ENCODE assay signal across 7 cellular contexts in genomic region chr3:32414527-32415202, GRCh38. TPM values are rescaled to one million over a fixed set of nuclear protein-coding genes. Genes with fewer than 3 reads are reported as not detected.
DNase-seq lines count a peak whose midpoint lies in the region; ATAC-seq and TF ChIP-seq lines count a peak whose summit lies in the region.

No MANE protein-coding gene starts in this region.

- H3K36me3 Mint-ChIP-seq in IgD-negative memory B cell = peaks cover 6% of the 10 kb centered on the region
- peaks cover 41% of the 10 kb centered on the region for H3K36me3 Mint-ChIP-seq in dendritic cell treated with granulocyte-macrophage colony-stimulating factor and Interleukin-4, amounts not matched to agents 40 ng/mL and 50 ng/mL, for 4 days (ENCODE audit: low read depth)

- intact Hi-C loops in dendritic cell treated with granulocyte-macrophage colony-stimulating factor and Interleukin-4, amounts not matched to agents 40 ng/mL and 50 ng/mL, for 4 days (cut with micrococcal nuclease) = no loop called here

- in situ Hi-C loops in GM13976 (cut with MboI; ENCODE audit: low sequenced_read_pairs, unreplicated experiment) = no loop called here

- DNase-seq in GM13976 (ENCODE audit: low spot score) (no peak), SJCRH30 (no peak), HuH-7 (ENCODE audit: low spot score) (no peak)

- no peaks in the 10 kb centered on the region for H3K27me3 ChIP-seq in skeletal muscle satellite cell (ENCODE audit: control insufficient read depth, insufficient read depth, low read length)
- no peaks in the 10 kb centered on the region for H3K27me3 ChIP-seq in SJCRH30

- peak overlapping the region; percentile 65 to 92 (median 86) for H3K27ac Mint-ChIP-seq in IgD-negative memory B cell
- H3K27ac Mint-ChIP-seq in dendritic cell treated with granulocyte-macrophage colony-stimulating factor and Interleukin-4, amounts not matched to agents 40 ng/mL and 50 ng/mL, for 4 days = peak overlapping the region; percentile 65

- H3K4me3 ChIP-seq in skeletal muscle satellite cell (ENCODE audit: low read length) = no peak overlapping the region
- no peak overlapping the region for H3K4me3 ChIP-seq in SJCRH30

- H3K9me3 ChIP-seq in skeletal muscle satellite cell (replicated peaks; ENCODE audit: low read length) (no peaks in the 10 kb centered on the region), SJCRH30 (replicated peaks) (no peaks in the 10 kb centered on the region)

- no peak for TF ChIP-seq CTCF in GM13976 (IDR thresholded peaks at IDR 0.05; ENCODE audit: borderline replicate concordance, control extremely low read depth, extremely low read depth, insufficient read depth, missing control alignments)

- H3K9me3 Mint-ChIP-seq in IgD-negative memory B cell = no peaks in the 10 kb centered on the region
- no peaks in the 10 kb centered on the region for H3K9me3 Mint-ChIP-seq in dendritic cell treated with granulocyte-macrophage colony-stimulating factor and Interleukin-4, amounts not matched to agents 40 ng/mL and 50 ng/mL, for 4 days

- no peak overlapping the region for H3K9ac ChIP-seq in skeletal muscle satellite cell (ENCODE audit: low read depth, low read length)

- H3K36me3 ChIP-seq in skeletal muscle satellite cell (ENCODE audit: insufficient read depth, low read length) (no peaks in the 10 kb centered on the region), SJCRH30 (no peaks in the 10 kb centered on the region)

- peak; percentile 93 for ATAC-seq in GM21390 (IDR thresholded peaks at IDR 0.05; ENCODE audit: unreplicated experiment)

- H3K4me2 ChIP-seq in skeletal muscle satellite cell (ENCODE audit: low read length) = peak overlapping the region; percentile 46

- H3K4me1 ChIP-seq in skeletal muscle satellite cell (ENCODE audit: control insufficient read depth, insufficient read depth, low read length) (peaks cover 10% of the 10 kb centered on the region), SJCRH30 (peaks cover 28% of the 10 kb centered on the region)

- H3K4me1 Mint-ChIP-seq in IgD-negative memory B cell = peaks cover 43 to 60% (median 54%) of the 10 kb centered on the region in 3 donors
- peaks cover 66% of the 10 kb centered on the region for H3K4me1 Mint-ChIP-seq in dendritic cell treated with granulocyte-macrophage colony-stimulating factor and Interleukin-4, amounts not matched to agents 40 ng/mL and 50 ng/mL, for 4 days (ENCODE audit: low read depth)

- H3K27ac ChIP-seq in SJCRH30 = no peak overlapping the region; the same call in 1 of the 2 replicates

- peak overlapping the region; percentile 12 to 89 (median 54) for H3K4me3 Mint-ChIP-seq in IgD-negative memory B cell
- no peak overlapping the region for H3K4me3 Mint-ChIP-seq in dendritic cell treated with granulocyte-macrophage colony-stimulating factor and Interleukin-4, amounts not matched to agents 40 ng/mL and 50 ng/mL, for 4 days

- no peaks in the 10 kb centered on the region for H3K27me3 Mint-ChIP-seq in IgD-negative memory B cell
- H3K27me3 Mint-ChIP-seq in dendritic cell treated with granulocyte-macrophage colony-stimulating factor and Interleukin-4, amounts not matched to agents 40 ng/mL and 50 ng/mL, for 4 days = no peaks in the 10 kb centered on the region

RNA-seq across cellular contexts. Expression of gene CMTM7, which starts 23.0 kb away (rescaled TPM):
- 141 TPM for polyA plus RNA-seq in IgD-negative memory B cell
- 14.4 and 15.9 TPM in 2 replicates for total RNA-seq in skeletal muscle satellite cell (2012; rRNA removed)
- total RNA-seq in SJCRH30 (2014; rRNA removed; shearing (Covaris generic)) = 16.1 and 16.3 TPM in 2 replicates
